18 cellular contexts compared by ENCODE assay signal in the genomic region with DNA sequence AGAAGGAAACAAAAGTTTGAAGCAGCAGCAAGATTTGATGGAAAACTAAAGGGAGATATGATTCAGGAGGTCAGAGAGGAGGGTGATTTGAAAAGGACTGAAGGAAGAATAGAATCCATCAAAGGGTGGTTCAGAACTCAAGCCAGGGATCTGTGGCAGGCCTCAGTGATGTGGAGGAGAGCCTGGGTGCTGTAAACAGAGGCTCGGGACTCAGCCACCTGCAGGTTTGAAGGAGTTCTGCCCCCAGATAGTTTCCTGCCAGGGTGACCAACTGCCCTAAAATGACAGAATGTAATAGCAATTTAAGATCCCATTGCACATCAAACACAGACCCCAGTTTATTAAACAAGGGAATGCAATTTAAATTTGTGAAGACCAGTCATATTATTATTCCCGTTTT.
DNase-seq lines count a peak whose midpoint lies in the region; ATAC-seq and TF ChIP-seq lines count a peak whose summit lies in the region.
"Had no signal": no experiment of that assay in that cellular context is flagged by ENCODE, and none has a peak within 500 bp of the region (broad histone marks: within the 10 kb centered on the region; RNA-seq: fewer than 3 reads in every experiment).

No MANE protein-coding gene starts in this region.

- H3K27ac Mint-ChIP-seq in nephron progenitor cell = peak overlapping the region; percentile 9
- H3K27ac Mint-ChIP-seq: CD4-positive, CD25-positive, alpha-beta regulatory T cell had no signal

- intact Hi-C loops in head of caudate nucleus (cut with DNase I) = no loop called here
- intact Hi-C loops in body of pancreas (cut with DNase I) = no loop called here

- H3K27ac ChIP-seq in brain microvascular endothelial cell = no peak overlapping the region
- no peak overlapping the region for H3K27ac ChIP-seq in body of pancreas
- H3K27ac ChIP-seq: KMS-11 had no signal

- H3K9me3 Mint-ChIP-seq in nephron progenitor cell = peaks cover 18% of the 10 kb centered on the region

- H3K36me3 Mint-ChIP-seq in nephron progenitor cell (ENCODE audit: low read depth) = peaks cover 5% of the 10 kb centered on the region
- H3K36me3 Mint-ChIP-seq: CD4-positive, CD25-positive, alpha-beta regulatory T cell had no signal

- H3K9me3 ChIP-seq in body of pancreas = no peaks in the 10 kb centered on the region
- H3K9me3 ChIP-seq: HAP-1 had no signal

- H3K27me3 ChIP-seq in H7 (ENCODE audit: control insufficient read depth, insufficient read depth, low read length) (no peaks in the 10 kb centered on the region), brain microvascular endothelial cell (replicated peaks) (no peaks in the 10 kb centered on the region), body of pancreas (no peaks in the 10 kb centered on the region)

- ATAC-seq in GM21360 (IDR thresholded peaks at IDR 0.05; ENCODE audit: unreplicated experiment) (no peak), body of pancreas (no peak)

- no peaks in the 10 kb centered on the region for H3K4me1 ChIP-seq in body of pancreas
- H3K4me1 ChIP-seq: HAP-1 had no signal

- no peaks in the 10 kb centered on the region for H3K27me3 Mint-ChIP-seq in nephron progenitor cell (ENCODE audit: low read depth, poor library complexity)
- H3K27me3 Mint-ChIP-seq: CD4-positive, CD25-positive, alpha-beta regulatory T cell had no signal

- peak; percentile 33 for DNase-seq in H7
- DNase-seq in M059J (ENCODE audit: low read depth) = peak; percentile 33
- DNase-seq in brain microvascular endothelial cell = no peak
- no peak for DNase-seq in nephron progenitor cell
- DNase-seq in head of caudate nucleus = no peak
- no peak for DNase-seq in body of pancreas
- DNase-seq: CD4-positive, CD25-positive, alpha-beta regulatory T cell; DMS79 treated with DMSO at 0.1 percent for 48 hours; NCI-H1694; NCI-H2081; NCI-H2171; NCI-H345; NCI-H524; NCI-H774; OCI-M1 had no signal

- H3K4me3 Mint-ChIP-seq in nephron progenitor cell = no peak overlapping the region
- H3K4me3 Mint-ChIP-seq: CD4-positive, CD25-positive, alpha-beta regulatory T cell had no signal

- H3K4me1 Mint-ChIP-seq in nephron progenitor cell = peaks cover 10% of the 10 kb centered on the region
- H3K4me1 Mint-ChIP-seq: CD4-positive, CD25-positive, alpha-beta regulatory T cell had no signal

- WGBS in body of pancreas, 2 donors = 51 to 54% methylated on average over 2 of the region's 2 CpGs

- TF ChIP-seq POLR2A in body of pancreas (IDR thresholded peaks at IDR 0.05) = no peak

- H3K36me3 ChIP-seq in H7 (replicated peaks; ENCODE audit: control insufficient read depth, insufficient read depth, low read length) = no peaks in the 10 kb centered on the region
- no peaks in the 10 kb centered on the region for H3K36me3 ChIP-seq in brain microvascular endothelial cell (replicated peaks)
- no peaks in the 10 kb centered on the region for H3K36me3 ChIP-seq in body of pancreas (replicated peaks in 1 of 2; ENCODE audit: insufficient read depth in 1 of 2, low read depth in 2 of 2)
- H3K36me3 ChIP-seq: HAP-1 had no signal

- TF ChIP-seq CTCF in brain microvascular endothelial cell (IDR thresholded peaks at IDR 0.05; ENCODE audit: low read depth, low read length, missing control alignments) (peak; percentile 17), nephron progenitor cell (IDR thresholded peaks at IDR 0.05) (no peak), body of pancreas (IDR thresholded peaks at IDR 0.05) (no peak)

- no peak overlapping the region for H3K4me3 ChIP-seq in H7 (ENCODE audit: insufficient read depth, low read depth, low read length)
- no peak overlapping the region for H3K4me3 ChIP-seq in brain microvascular endothelial cell (ENCODE audit: low read depth, low read length)
- no peak overlapping the region for H3K4me3 ChIP-seq in body of pancreas
- H3K4me3 ChIP-seq: HAP-1 had no signal

- in situ Hi-C loops in brain microvascular endothelial cell (cut with HindIII; ENCODE audit: low pct_ligation_motif_present, low sequenced_read_pairs) = loop anchor here (25.0 kb wide), 1 partner anchor 190 kb away; no protein-coding TSS in a partner anchor

Comparison
In these comparisons a context has a peak if more than half of its experiments do, and no peak if none do; other contexts are left out.
1. DNase-seq: peak in H7 (single experiment) and M059J (single experiment); none in brain microvascular endothelial cell (single experiment), nephron progenitor cell (single experiment), head of caudate nucleus (0 of 42) and body of pancreas (0 of 4).